ENCODE assay signal across 24 cellular contexts in genomic region chr12:49790741-49791140, GRCh38. TPM values are rescaled to one million over a fixed set of nuclear protein-coding genes. Genes with fewer than 3 reads are reported as not detected.
A peak's percentile ranks its signal among the peaks of the same experiment; 100 is the strongest.
DNase-seq lines count a peak whose midpoint lies in the region; ATAC-seq, FAIRE-seq and TF ChIP-seq lines count a peak whose summit lies in the region.
"Had no signal": no experiment of that assay in that cellular context is flagged by ENCODE, and none has a peak within 500 bp of the region (broad histone marks: within the 10 kb centered on the region; RNA-seq: fewer than 3 reads in every experiment).

No MANE protein-coding gene starts in this region.

- no peak overlapping the region for H2BK15ac ChIP-seq in mesenchymal stem cell (ENCODE audit: low read depth, poor library complexity, severe bottlenecking)

- WGBS in mesenchymal stem cell: 68% methylated on average over 9 of the region's 9 CpGs

- peaks cover 9% of the 10 kb centered on the region; the same call in 1 of the 3 replicates for H3K36me3 Mint-ChIP-seq in GM23338 (ENCODE audit: low read depth)
- H3K36me3 Mint-ChIP-seq in central memory CD8-positive, alpha-beta T cell (ENCODE audit: insufficient read depth): peaks cover 5% of the 10 kb centered on the region
- H3K36me3 Mint-ChIP-seq: CD4-positive, CD25-positive, alpha-beta regulatory T cell had no signal

- no peak for DNase-seq in GM23338 (ENCODE audit: low spot score)
- no peak for DNase-seq in central memory CD8-positive, alpha-beta T cell (ENCODE audit: low spot score in 2 of 2)
- no peak for DNase-seq in mesenchymal stem cell
- peak; percentile 49 for DNase-seq in osteoblast (ENCODE audit: insufficient read length, low spot score, missing footprints)
- DNase-seq in urothelium cell line (ENCODE audit: low spot score): no peak
- DNase-seq in activated CD8-positive, alpha-beta memory T cell treated with anti-CD3 and anti-CD28 coated beads for 24 hours: no peak
- no peak for DNase-seq in occipital lobe (lab: John Stamatoyannopoulos, UW)
- no peak for DNase-seq in SK-N-DZ (ENCODE audit: low spot score)
- DNase-seq: CD4-positive, CD25-positive, alpha-beta regulatory T cell; DMS153; DND-41; MG63; NCI-H1105 treated with DMSO at 0.1 percent for 48 hours; NCI-H1930; NCI-H446 treated with DMSO at 0.1 percent for 48 hours; NCI-H526; PC-9; Right ventricle myocardium superior had no signal

- H3K18ac ChIP-seq in mesenchymal stem cell (ENCODE audit: low read depth in 1 of 2, low read length in 2 of 2): peak overlapping the region; percentile 45 to 54

- H4K20me1 ChIP-seq in GM23338 (replicated peaks; ENCODE audit: insufficient read depth): no peaks in the 10 kb centered on the region
- no peaks in the 10 kb centered on the region for H4K20me1 ChIP-seq in osteoblast (ENCODE audit: insufficient read depth, low read length)
- H4K20me1 ChIP-seq: BLaER1 had no signal

- peak overlapping the region; percentile 59 for H4K91ac ChIP-seq in mesenchymal stem cell (ENCODE audit: low read length)

- no peaks in the 10 kb centered on the region for H3K79me2 ChIP-seq in GM23338 (replicated peaks; ENCODE audit: insufficient read depth)
- no peaks in the 10 kb centered on the region for H3K79me2 ChIP-seq in osteoblast (ENCODE audit: insufficient read depth, low read length)

- H3K4me3 Mint-ChIP-seq in GM23338: no peak overlapping the region; the same call in 2 of the 3 replicates
- H3K4me3 Mint-ChIP-seq in central memory CD8-positive, alpha-beta T cell: no peak overlapping the region

- H3K27ac Mint-ChIP-seq in GM23338: peak overlapping the region; percentile 78
- H3K27ac Mint-ChIP-seq in central memory CD8-positive, alpha-beta T cell (ENCODE audit: low read depth): peak overlapping the region; percentile 27

- ATAC-seq in GM23338: peak; percentile 16; the same call in 2 of the 3 replicates
- no peak for ATAC-seq in central memory CD8-positive, alpha-beta T cell (replicated peaks; ENCODE audit: extremely low read depth, poor library complexity, severe bottlenecking)
- ATAC-seq: K562 had no signal

- TF ChIP-seq CTCF in GM23338 (conservative IDR thresholded peaks at IDR 0.05; ENCODE audit: low read depth in 2 of 2) (no peak), osteoblast (IDR thresholded peaks at IDR 0.05; ENCODE audit: extremely low read depth, low read depth, low read length) (no peak)

- H3K27me3 Mint-ChIP-seq in GM23338 (ENCODE audit: insufficient read depth, low read depth, poor library complexity): peaks cover 14% of the 10 kb centered on the region
- no peaks in the 10 kb centered on the region for H3K27me3 Mint-ChIP-seq in central memory CD8-positive, alpha-beta T cell

- no peak overlapping the region for H3K4me2 ChIP-seq in GM23338
- H3K4me2 ChIP-seq in mesenchymal stem cell (ENCODE audit: low read length, poor library complexity, severe bottlenecking): no peak overlapping the region
- H3K4me2 ChIP-seq in osteoblast (ENCODE audit: insufficient read depth, low read length): no peak overlapping the region
- H3K4me2 ChIP-seq: PC-9 had no signal

- peaks cover 7% of the 10 kb centered on the region for H3K9me3 Mint-ChIP-seq in GM23338
- peaks cover 6% of the 10 kb centered on the region for H3K9me3 Mint-ChIP-seq in central memory CD8-positive, alpha-beta T cell

- H2BK5ac ChIP-seq in mesenchymal stem cell (ENCODE audit: low read depth, low read length, poor library complexity, severe bottlenecking): no peak overlapping the region

- H3K4me1 Mint-ChIP-seq in GM23338: peaks cover 19% of the 10 kb centered on the region
- no peaks in the 10 kb centered on the region for H3K4me1 Mint-ChIP-seq in central memory CD8-positive, alpha-beta T cell
- H3K4me1 Mint-ChIP-seq: CD4-positive, CD25-positive, alpha-beta regulatory T cell had no signal

- H3K14ac ChIP-seq in mesenchymal stem cell (ENCODE audit: low read length in 2 of 2): peak overlapping the region in 1 of 2 experiments; percentile 26

- H3K36me3 ChIP-seq in GM23338 (ENCODE audit: insufficient read depth) (no peaks in the 10 kb centered on the region), mesenchymal stem cell (ENCODE audit: control insufficient read depth in 1 of 2, insufficient read depth in 2 of 2, low read depth in 1 of 2, low read length in 2 of 2) (peaks cover 56 to 71% of the 10 kb centered on the region in 2 experiments), osteoblast (ENCODE audit: insufficient read depth, low read length) (peaks cover 23% of the 10 kb centered on the region)
- H3K36me3 ChIP-seq: MG63 had no signal

- peaks cover 9% of the 10 kb centered on the region; the same call in 1 of the 2 replicates for H3K4me1 ChIP-seq in GM23338 (ENCODE audit: insufficient read depth)
- H3K4me1 ChIP-seq in mesenchymal stem cell (ENCODE audit: control insufficient read depth, insufficient read depth, low read depth, low read length): peaks cover 1% of the 10 kb centered on the region
- H3K4me1 ChIP-seq in osteoblast (ENCODE audit: insufficient read depth, low read length): no peaks in the 10 kb centered on the region

- 0 out of 2 replicates have a peak overlapping the region, but pooled peaks have one; percentile 50 for H3K27ac ChIP-seq in GM23338 (ENCODE audit: low read depth)
- no peak overlapping the region for H3K27ac ChIP-seq in mesenchymal stem cell (ENCODE audit: low read length, poor library complexity, severe bottlenecking)
- no peak overlapping the region for H3K27ac ChIP-seq in osteoblast (ENCODE audit: low read depth, low read length)
- H3K27ac ChIP-seq: BLaER1, PC-9, SJSA1 had no signal

- H3K4ac ChIP-seq in mesenchymal stem cell (ENCODE audit: low read depth in 1 of 2, low read length in 2 of 2): peak overlapping the region in 1 of 2 experiments; percentile 54

- no peaks in the 10 kb centered on the region for H3F3A ChIP-seq in GM23338 (replicated peaks; ENCODE audit: low read depth)

- H3K27me3 ChIP-seq in GM23338 (ENCODE audit: insufficient read depth) (no peaks in the 10 kb centered on the region), mesenchymal stem cell (ENCODE audit: control insufficient read depth in 1 of 2, insufficient read depth in 1 of 2, low read length in 2 of 2) (no peaks in the 10 kb centered on the region), osteoblast (ENCODE audit: insufficient read depth, low read length) (no peaks in the 10 kb centered on the region)
- H3K27me3 ChIP-seq: BLaER1, MG63, SJSA1 had no signal

- no peak overlapping the region for H3K23ac ChIP-seq in mesenchymal stem cell (ENCODE audit: low read length in 2 of 2)

- H3K9me3 ChIP-seq in mesenchymal stem cell (ENCODE audit: control insufficient read depth, low read length) (peaks cover 3% of the 10 kb centered on the region), osteoblast (ENCODE audit: low read depth, low read length) (no peaks in the 10 kb centered on the region)
- H3K9me3 ChIP-seq: MG63, SJSA1 had no signal

- no peak overlapping the region for H2AK5ac ChIP-seq in mesenchymal stem cell (ENCODE audit: low read length, severe bottlenecking)

- H4K8ac ChIP-seq in mesenchymal stem cell (ENCODE audit: low read length): peak overlapping the region; percentile 36

- no peak overlapping the region for H2BK12ac ChIP-seq in mesenchymal stem cell (ENCODE audit: low read length in 2 of 2)

- peaks cover 23% of the 10 kb centered on the region for H3K79me1 ChIP-seq in mesenchymal stem cell (replicated peaks; ENCODE audit: low read length, poor library complexity, severe bottlenecking)

- H3K4me3 ChIP-seq in GM23338 (no peak overlapping the region), mesenchymal stem cell (ENCODE audit: insufficient read depth in 1 of 2, low read depth in 1 of 2, low read length in 2 of 2) (no peak overlapping the region), osteoblast (ENCODE audit: insufficient read depth, low read length) (no peak overlapping the region)
- H3K4me3 ChIP-seq: BLaER1, K562, MG63, PC-9, SJSA1 had no signal

- H3K9me2 ChIP-seq in GM23338 (ENCODE audit: insufficient read depth): 0 out of 2 replicates have a peak, but pooled peaks cover 4% of the 10 kb centered on the region

- FAIRE-seq in urothelium cell line (lab: Jason Lieb, UNC): no peak
- FAIRE-seq: A204.1, GM18507, HTR-8/SVneo, K562 had no signal

- peak overlapping the region; percentile 54 for H2BK120ac ChIP-seq in mesenchymal stem cell (ENCODE audit: low read depth, low read length)

- H3K9ac ChIP-seq in mesenchymal stem cell (ENCODE audit: low read length): no peak overlapping the region
- H3K9ac ChIP-seq: BLaER1 had no signal

- H2AFZ ChIP-seq in GM23338 (no peak overlapping the region), mesenchymal stem cell (ENCODE audit: low read depth, low read length) (no peak overlapping the region), osteoblast (ENCODE audit: low read length) (no peak overlapping the region)
- H2AFZ ChIP-seq: PC-9 had no signal

TF ChIP-seq in GM23338, 12 proteins besides CTCF, POLR2A, EP300 and RAD21 (continues in another document):
- no peak for TF ChIP-seq CREB1 (CRISPR knock-in tag; IDR thresholded peaks at IDR 0.05; ENCODE audit: low read depth)

RNA-seq across cellular contexts. Expression of gene NCKAP5L, which starts 37.5 kb away (rescaled TPM):
- 30.0 and 37.0 TPM in 2 replicates for total RNA-seq in GM23338 (2014; rRNA removed; shearing (Covaris generic))
- 10.2 TPM in 2 replicates for polyA plus RNA-seq in GM23338 (2016; fragmentation: Nextera tagmentation; extraction: Ambion mirVana)
- 23.5 TPM for polyA plus RNA-seq in mesenchymal stem cell (2013, experiment 1 of 2)
- polyA plus RNA-seq in mesenchymal stem cell (2013, experiment 2 of 2): 22.0 TPM
- 34.8 and 40.5 TPM in 2 replicates for total RNA-seq in osteoblast
- 10.3 TPM for total RNA-seq in occipital lobe
- 10.8 and 11.1 TPM in 2 replicates for polyA plus RNA-seq in SK-N-DZ (2014; cell fraction: cytosol; rRNA removed)
- polyA plus RNA-seq in SK-N-DZ (2014; cell fraction: nucleus; rRNA removed): 15.1 and 16.3 TPM in 2 replicates

RNA-seq across cellular contexts. Expression of gene TMBIM6, which starts 49.4 kb away (rescaled TPM):
- 336 and 349 TPM in 2 replicates for total RNA-seq in GM23338 (2014; rRNA removed; shearing (Covaris generic))
- polyA plus RNA-seq in GM23338 (2016; fragmentation: Nextera tagmentation; extraction: Ambion mirVana): 240 and 245 TPM in 2 replicates
- polyA plus RNA-seq in mesenchymal stem cell (2013, experiment 1 of 2): 439 TPM
- 459 TPM for polyA plus RNA-seq in mesenchymal stem cell (2013, experiment 2 of 2)
- total RNA-seq in osteoblast: 398 and 421 TPM in 2 replicates
- total RNA-seq in occipital lobe: 256 TPM
- polyA plus RNA-seq in SK-N-DZ (2014; cell fraction: cytosol; rRNA removed): 235 and 245 TPM in 2 replicates
- polyA plus RNA-seq in SK-N-DZ (2014; cell fraction: nucleus; rRNA removed): 116 and 133 TPM in 2 replicates

RNA-seq across cellular contexts. Expression of gene BCDIN3D, which starts 52.2 kb away (rescaled TPM):
- total RNA-seq in GM23338 (2014; rRNA removed; shearing (Covaris generic)): 1.8 and 2.1 TPM in 2 replicates
- 0.89 and 1.4 TPM in 2 replicates for polyA plus RNA-seq in GM23338 (2016; fragmentation: Nextera tagmentation; extraction: Ambion mirVana)
- polyA plus RNA-seq in mesenchymal stem cell (2013, experiment 1 of 2): 4.1 TPM
- 4.4 TPM for polyA plus RNA-seq in mesenchymal stem cell (2013, experiment 2 of 2)
- total RNA-seq in osteoblast (4.7 and 5.4 TPM in 2 replicates), occipital lobe (7.2 TPM)
- polyA plus RNA-seq in SK-N-DZ (2014; cell fraction: cytosol; rRNA removed): 4.4 and 5.3 TPM in 2 replicates
- 2.6 and 4.6 TPM in 2 replicates for polyA plus RNA-seq in SK-N-DZ (2014; cell fraction: nucleus; rRNA removed)
